22 cellular contexts compared by ENCODE assay signal in genomic region chr11:120147094-120147949, GRCh38. TPM values are rescaled to one million over a fixed set of nuclear protein-coding genes. Genes with fewer than 3 reads are reported as not detected.
DNase-seq lines count a peak whose midpoint lies in the region; ATAC-seq, FAIRE-seq and TF ChIP-seq lines count a peak whose summit lies in the region.
"Had no signal": no experiment of that assay in that cellular context is flagged by ENCODE, and none has a peak within 500 bp of the region (broad histone marks: within the 10 kb centered on the region; RNA-seq: fewer than 3 reads in every experiment).

No MANE protein-coding gene starts in this region.

- CTCF ChIA-PET in A549 (lab: Yijun Ruan, JAX) (interaction anchor here (0.6 to 1.5 kb wide), 4 partner anchors 15 to 1790 kb away, joined by 3 to 5 read pairs (median 3); no protein-coding TSS in a partner anchor), Caco-2 (lab: Charles Lee) (interaction anchor here (1.6 kb wide), 1 partner anchor 21 kb away, joined by 7 read pairs; no protein-coding TSS in a partner anchor)

- no peaks in the 10 kb centered on the region for H3K27me3 ChIP-seq in H9 (ENCODE audit: insufficient read depth, low read length)
- no peaks in the 10 kb centered on the region for H3K27me3 ChIP-seq in esophagus (ENCODE audit: control insufficient read depth in 1 of 2, insufficient read depth in 2 of 2, low read length in 2 of 2)
- peaks cover 1% of the 10 kb centered on the region; the same call in 1 of the 2 replicates for H3K27me3 ChIP-seq in Caco-2 (replicated peaks; ENCODE audit: control insufficient read depth, insufficient read depth, low read length)
- peaks cover 31 to 71% of the 10 kb centered on the region in 2 experiments for H3K27me3 ChIP-seq in mesenchymal stem cell (ENCODE audit: control insufficient read depth in 1 of 2, insufficient read depth in 1 of 2, low read length in 2 of 2)

- H3K14ac ChIP-seq in H9 (ENCODE audit: insufficient read depth, low read length) = no peak overlapping the region; the same call in 1 of the 2 replicates
- H3K14ac ChIP-seq in mesenchymal stem cell (ENCODE audit: low read length in 2 of 2) = peak overlapping the region in 1 of 2 experiments; percentile 76

- H3K9me3 ChIP-seq in A549 = no peaks in the 10 kb centered on the region
- H3K9me3 ChIP-seq in H9 (ENCODE audit: control insufficient read depth, low read depth, low read length) = no peaks in the 10 kb centered on the region
- no peaks in the 10 kb centered on the region for H3K9me3 ChIP-seq in esophagus (ENCODE audit: control insufficient read depth in 2 of 2, insufficient read depth in 1 of 2, low read depth in 1 of 2, low read length in 1 of 2)
- 0 out of 2 replicates have a peak, but pooled peaks cover 6% of the 10 kb centered on the region for H3K9me3 ChIP-seq in Caco-2
- peaks cover 5% of the 10 kb centered on the region for H3K9me3 ChIP-seq in mesenchymal stem cell (ENCODE audit: control insufficient read depth, low read length)

- WGBS in A549 (ENCODE audit: missing lambda C conversion rate) = 61% methylated on average over 15 of the region's 17 CpGs
- WGBS in H9 (ENCODE audit: extremely low coverage, insufficient read length, low lambda C conversion rate) = no CpG with 5 or more reads among the region's 17 CpGs
- WGBS in esophagus, 2 donors = 64 to 75% methylated on average over 15 to 17 of the region's 17 CpGs
- WGBS in mesenchymal stem cell = 80% methylated on average over 16 of the region's 17 CpGs

- no peak overlapping the region for H4K91ac ChIP-seq in H9 (ENCODE audit: insufficient read length, low read depth, low read length)
- no peak overlapping the region for H4K91ac ChIP-seq in mesenchymal stem cell (ENCODE audit: low read length)

- H3K36me3 ChIP-seq in esophagus (ENCODE audit: control insufficient read depth in 2 of 2, insufficient read depth in 2 of 2, low read length in 1 of 2) (no peaks in the 10 kb centered on the region), Caco-2 (ENCODE audit: control insufficient read depth, insufficient read depth, low read length) (no peaks in the 10 kb centered on the region), mesenchymal stem cell (ENCODE audit: control insufficient read depth in 1 of 2, insufficient read depth in 2 of 2, low read depth in 1 of 2, low read length in 2 of 2) (no peaks in the 10 kb centered on the region)
- H3K36me3 ChIP-seq: stomach had no signal

- DNase-seq in A549 (ENCODE audit: low read depth in 1 of 2, low spot score in 1 of 2) (no peak), H9 (peak; percentile 31), omental fat pad (ENCODE audit: low spot score) (no peak), Caco-2 (no peak), mesenchymal stem cell (no peak), NCI-H1417 treated with DMSO at 0.1 percent for 48 hours (lab: John Stamatoyannopoulos, UW) (no peak)
- DNase-seq: activated CD4-positive, CD25-positive, alpha-beta regulatory T cell treated with anti-CD3 and anti-CD28 coated beads, Interleukin-2, amount 50 U/mL, for 72 hours; activated naive CD4-positive, alpha-beta T cell treated with Interleukin-2 at 50 U/mL for 16 hours; COR-L47; NCI-H2081 treated with DMSO at 0.1 percent for 48 hours; NCI-H526 treated with DMSO at 0.1 percent for 48 hours; nephron progenitor cell; PC-9; stomach; T1000 had no signal

- H3K4me3 Mint-ChIP-seq in H9 (no peak overlapping the region), Caco-2 (ENCODE audit: unreplicated experiment) (no peak overlapping the region)
- H3K4me3 Mint-ChIP-seq: nephron progenitor cell had no signal

- H3T11ph ChIP-seq in H9 (ENCODE audit: low read length) = no peak overlapping the region

- no peaks in the 10 kb centered on the region for H3K36me3 Mint-ChIP-seq in H9 (ENCODE audit: insufficient read depth in 1 of 3, low read depth in 3 of 3)
- no peaks in the 10 kb centered on the region for H3K36me3 Mint-ChIP-seq in Caco-2 (ENCODE audit: insufficient read depth, unreplicated experiment)

- H3K23ac ChIP-seq in H9 (ENCODE audit: insufficient read length, low read depth, low read length) (no peak overlapping the region), mesenchymal stem cell (ENCODE audit: low read length in 2 of 2) (peak overlapping the region in 1 of 2 experiments; percentile 60)

- no peak for FAIRE-seq in A549 (lab: Jason Lieb, UNC)
- FAIRE-seq: colon, GM12892 had no signal

- H3K27ac Mint-ChIP-seq in H9 (no peak overlapping the region), Caco-2 (ENCODE audit: unreplicated experiment) (no peak overlapping the region)
- H3K27ac Mint-ChIP-seq: nephron progenitor cell had no signal

- H3K79me2 ChIP-seq in H9 (ENCODE audit: insufficient read depth, low read length) = no peaks in the 10 kb centered on the region

- H3K9me3 Mint-ChIP-seq in H9 = no peaks in the 10 kb centered on the region
- H3K9me3 Mint-ChIP-seq in Caco-2 (ENCODE audit: unreplicated experiment) = no peaks in the 10 kb centered on the region

- H3K27ac ChIP-seq in A549 (no peak overlapping the region), H9 (ENCODE audit: insufficient read length, low read depth, low read length) (no peak overlapping the region), esophagus (ENCODE audit: low read depth in 2 of 2, low read length in 1 of 2) (peak overlapping the region; percentile 95 to 97), mesenchymal stem cell (ENCODE audit: low read length, poor library complexity, severe bottlenecking) (no peak overlapping the region)
- H3K27ac ChIP-seq: PC-9, SK-N-MC, stomach had no signal

- H3K4me1 Mint-ChIP-seq in H9 = peaks cover 0 to 10% of the 10 kb centered on the region in 2 experiments; a peak in 3 of 4 replicates
- H3K4me1 Mint-ChIP-seq in Caco-2 (ENCODE audit: low read depth, unreplicated experiment) = no peaks in the 10 kb centered on the region

- TF ChIP-seq POLR2A in A549 (IDR thresholded peaks at IDR 0.05; ENCODE audit: low read length) = no peak

- H3K56ac ChIP-seq in H9 (ENCODE audit: insufficient read length, low read depth, low read length) = no peak overlapping the region

- TF ChIP-seq EP300 in A549 (IDR thresholded peaks at IDR 0.05) = no peak

- intact Hi-C loops in Caco-2 (cut with micrococcal nuclease; ENCODE audit: unreplicated experiment) = no loop called here

- H3K18ac ChIP-seq in H9 (ENCODE audit: insufficient read length, low read depth, low read length) (no peak overlapping the region), mesenchymal stem cell (ENCODE audit: low read depth in 1 of 2, low read length in 2 of 2) (no peak overlapping the region)

- no peak for TF ChIP-seq RAD21 in A549 (conservative IDR thresholded peaks at IDR 0.05 in 1 of 2, IDR thresholded peaks at IDR 0.05 in 1 of 2)

- H2AFZ ChIP-seq in H9 (ENCODE audit: low read length) (no peak overlapping the region), mesenchymal stem cell (ENCODE audit: low read depth, low read length) (no peak overlapping the region)
- H2AFZ ChIP-seq: PC-9 had no signal

- no peaks in the 10 kb centered on the region for H4K20me1 ChIP-seq in H9 (ENCODE audit: control insufficient read depth, insufficient read depth, insufficient read length)

- ATAC-seq in A549 (peak; percentile 19 to 54; a peak in 4 of 6 replicates), omental fat pad (ENCODE audit: low FRiP score) (peak; percentile 32), GM18520 (IDR thresholded peaks at IDR 0.05; ENCODE audit: unreplicated experiment) (no peak)

- no peak overlapping the region for H4K5ac ChIP-seq in H9 (ENCODE audit: insufficient read length, low read depth, low read length)

- no peaks in the 10 kb centered on the region for H3K4me1 ChIP-seq in A549
- no peaks in the 10 kb centered on the region for H3K4me1 ChIP-seq in H9 (ENCODE audit: insufficient read depth, low read length)
- peaks cover 4 to 21% of the 10 kb centered on the region in 2 donors for H3K4me1 ChIP-seq in esophagus (ENCODE audit: control insufficient read depth in 2 of 2, insufficient read depth in 2 of 2, low read length in 1 of 2)
- H3K4me1 ChIP-seq in Caco-2 = no peaks in the 10 kb centered on the region
- no peaks in the 10 kb centered on the region for H3K4me1 ChIP-seq in mesenchymal stem cell (ENCODE audit: control insufficient read depth, insufficient read depth, low read depth, low read length)
- H3K4me1 ChIP-seq: stomach had no signal

- H3K79me1 ChIP-seq in H9 (ENCODE audit: insufficient read depth, low read depth, low read length, poor library complexity, severe bottlenecking) = no peaks in the 10 kb centered on the region
- no peaks in the 10 kb centered on the region for H3K79me1 ChIP-seq in mesenchymal stem cell (replicated peaks; ENCODE audit: low read length, poor library complexity, severe bottlenecking)

- no peak overlapping the region for H4K8ac ChIP-seq in H9 (replicated peaks; ENCODE audit: insufficient read length, low read depth, low read length)
- no peak overlapping the region for H4K8ac ChIP-seq in mesenchymal stem cell (ENCODE audit: low read length)

- no peak overlapping the region for H2BK20ac ChIP-seq in H9 (ENCODE audit: low read depth, low read length, poor library complexity, severe bottlenecking)

- no peak overlapping the region for H3K9ac ChIP-seq in H9 (ENCODE audit: extremely low read depth, insufficient read length, low read length)
- H3K9ac ChIP-seq in mesenchymal stem cell (ENCODE audit: low read length) = no peak overlapping the region

- H2BK12ac ChIP-seq in H9 (ENCODE audit: insufficient read length, low read depth, low read length) (no peak overlapping the region), mesenchymal stem cell (ENCODE audit: low read length in 2 of 2) (no peak overlapping the region)

- H3K4ac ChIP-seq in H9 (ENCODE audit: low read depth, low read length) (no peak overlapping the region), mesenchymal stem cell (ENCODE audit: low read depth in 1 of 2, low read length in 2 of 2) (no peak overlapping the region)

- H3K27me3 Mint-ChIP-seq in H9 (ENCODE audit: low read depth) = peaks cover 64% of the 10 kb centered on the region
- peaks cover 25% of the 10 kb centered on the region for H3K27me3 Mint-ChIP-seq in Caco-2 (ENCODE audit: insufficient read depth, unreplicated experiment)

- no peak overlapping the region for H2AK5ac ChIP-seq in H9 (ENCODE audit: insufficient read length, low read length)
- no peak overlapping the region for H2AK5ac ChIP-seq in mesenchymal stem cell (ENCODE audit: low read length, severe bottlenecking)

- no peaks in the 10 kb centered on the region for H3K23me2 ChIP-seq in H9 (ENCODE audit: insufficient read length, low read depth, low read length, poor library complexity, severe bottlenecking)

- H2BK120ac ChIP-seq in H9 (ENCODE audit: low read depth, low read length, poor library complexity, severe bottlenecking) (no peak overlapping the region), mesenchymal stem cell (ENCODE audit: low read depth, low read length) (no peak overlapping the region)

- no TSS peak for BruUV-seq in Caco-2 (replicated peaks; lab: Mats Ljungman, UMichigan)

- no peak overlapping the region for H2BK5ac ChIP-seq in H9 (ENCODE audit: insufficient read length, low read length)
- no peak overlapping the region for H2BK5ac ChIP-seq in mesenchymal stem cell (ENCODE audit: low read depth, low read length, poor library complexity, severe bottlenecking)

- TF ChIP-seq CTCF in A549 (IDR thresholded peaks at IDR 0.05) (no peak), H9 (conservative IDR thresholded peaks at IDR 0.05) (no peak), omental fat pad (IDR thresholded peaks at IDR 0.05) (no peak), Caco-2 (IDR thresholded peaks at IDR 0.05; ENCODE audit: insufficient read depth in 1 of 2, low read depth in 1 of 2, low read length in 1 of 2, severe bottlenecking in 1 of 2, unreplicated experiment in 1 of 2) (no peak)

- H2BK15ac ChIP-seq in H9 (ENCODE audit: low read depth, low read length) (no peak overlapping the region), mesenchymal stem cell (ENCODE audit: low read depth, poor library complexity, severe bottlenecking) (no peak overlapping the region)

- POLR2A ChIA-PET in A549 (lab: Yijun Ruan, JAX) (no interaction called here), Caco-2 (lab: Charles Lee) (no interaction called here)

- H3K4me3 ChIP-seq in A549 (no peak overlapping the region), esophagus (ENCODE audit: low read depth in 1 of 2, low read length in 2 of 2) (peak overlapping the region in 1 of 2 donors; percentile 12), Caco-2 (ENCODE audit: low read depth, low read length) (no peak overlapping the region), mesenchymal stem cell (ENCODE audit: insufficient read depth in 1 of 2, low read depth in 1 of 2, low read length in 2 of 2) (no peak overlapping the region)
- H3K4me3 ChIP-seq: PC-9, SK-N-MC, stomach had no signal

- no peak overlapping the region for H3K4me2 ChIP-seq in A549
- H3K4me2 ChIP-seq in H9 (ENCODE audit: insufficient read depth, insufficient read length, low read length) = no peak overlapping the region
- no peak overlapping the region for H3K4me2 ChIP-seq in mesenchymal stem cell (ENCODE audit: low read length, poor library complexity, severe bottlenecking)
- H3K4me2 ChIP-seq: PC-9 had no signal

RNA-seq across cellular contexts. Expression of gene TRIM29, which starts 9.4 kb away (rescaled TPM):
- 2.7 and 3.8 TPM in 2 replicates for polyA plus RNA-seq in A549 (2011; rRNA removed)
- polyA plus RNA-seq in A549 (2012; cell fraction: cytosol; rRNA removed) = 2.3 and 2.6 TPM in 2 replicates
- polyA plus RNA-seq in A549 (2012; cell fraction: nucleus; rRNA removed) = 3.2 and 4.5 TPM in 2 replicates
- 2.5 to 3.6 TPM (median 3.1 TPM) in 3 replicates for polyA plus RNA-seq in A549 (2017; fragmentation: RNase III; extraction: RNeasy Plus Mini Kit Qiagen cat#74134 plus additional on column Dnase treatment)
- polyA minus RNA-seq in A549 (2011; rRNA and poly(A)+ RNA removed) = 2.3 and 3.9 TPM in 2 replicates
- not detected in 2 replicates for total RNA-seq in H9 (2021)
- polyA plus RNA-seq in esophagus = 1,000 to 10,000 TPM in 1 of 2 donors, 100 to 1,000 TPM in 1; 943 to 1,078 TPM
- 1 to 10 TPM; 1.3 to 5.7 (median 3.0) TPM for total RNA-seq in omental fat pad
- total RNA-seq in Caco-2 (2022) = 4.3 TPM in 2 replicates
- not detected for polyA plus RNA-seq in mesenchymal stem cell (2013, experiment 1 of 2)
- not detected for polyA plus RNA-seq in mesenchymal stem cell (2013, experiment 2 of 2)
- total RNA-seq: G401, glomerular endothelial cell had no signal

Comparison
In these comparisons a context has a peak if more than half of its experiments do, and no peak if none do; other contexts are left out.
1. H3K27ac ChIP-seq: peak in esophagus (2 of 2); none in A549 (0 of 2), H9 (single experiment) and mesenchymal stem cell (single experiment).